Comparison of ENCODE assay signal across 7 cellular contexts in the genomic region with DNA sequence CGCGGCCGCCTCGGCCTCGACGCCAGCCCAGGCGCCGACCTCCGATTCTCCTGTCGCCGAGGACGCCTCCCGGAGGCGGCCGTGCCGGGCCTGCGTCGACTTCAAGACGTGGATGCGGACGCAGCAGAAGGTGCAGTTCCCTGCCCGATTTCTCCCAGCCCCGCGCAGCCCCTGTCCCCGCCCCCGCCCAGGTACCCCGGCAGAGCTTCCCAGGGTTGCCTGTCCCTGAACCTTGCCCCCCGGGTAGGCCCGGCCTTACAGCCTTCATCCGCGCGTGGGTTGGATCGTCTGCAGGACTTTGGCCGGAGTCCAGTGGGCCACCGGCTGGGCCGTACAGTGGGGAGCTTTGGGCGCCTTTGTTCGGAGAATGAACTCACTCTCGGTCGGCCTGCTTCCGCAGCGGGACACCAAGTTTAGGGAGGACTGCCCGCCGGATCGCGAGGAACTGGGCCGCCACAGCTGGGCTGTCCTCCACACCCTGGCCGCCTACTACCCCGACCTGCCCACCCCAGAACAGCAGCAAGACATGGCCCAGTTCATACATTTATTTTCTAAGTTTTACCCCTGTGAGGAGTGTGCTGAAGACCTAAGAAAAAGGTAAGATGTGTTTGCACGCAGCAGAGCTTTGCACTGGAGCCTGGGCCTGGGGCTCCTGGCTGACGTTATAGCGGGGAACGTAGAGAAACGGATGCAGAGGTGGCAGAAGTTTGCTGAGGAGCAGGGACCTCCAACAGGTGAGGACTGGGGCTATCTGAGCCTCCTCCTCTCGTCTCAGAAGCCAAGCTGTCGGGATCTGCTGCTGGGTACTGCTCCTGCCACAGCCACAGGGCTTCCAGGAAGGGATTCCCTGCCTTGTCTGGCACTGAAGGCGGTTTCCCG. TPM values are rescaled to one million over a fixed set of nuclear protein-coding genes. Genes with fewer than 3 reads are reported as not detected.
DNase-seq lines count a peak whose midpoint lies in the region; ATAC-seq lines count a peak whose summit lies in the region.

No MANE protein-coding gene starts in this region.

- H3K9me3 Mint-ChIP-seq in activated naive CD4-positive, alpha-beta T cell treated with anti-CD3 and anti-CD28 coated beads, Interleukin-2, amount 50 U/mL, for 72 hours, result no peaks in the 10 kb centered on the region
- no peaks in the 10 kb centered on the region for H3K9me3 Mint-ChIP-seq in stimulated activated naive B cell treated with anti-CD40 and anti-IgM and Interleukin-4, amounts not matched to agents 10 μg/mL and 1 μg/mL and 100 μg/mL, for 72 hours

- DNase-seq in activated naive CD4-positive, alpha-beta T cell treated with anti-CD3 and anti-CD28 coated beads, Interleukin-2, amount 50 U/mL, for 72 hours (ENCODE audit: low spot score in 2 of 2), result no peak
- DNase-seq in stimulated activated naive B cell treated with anti-CD40 and anti-IgM and Interleukin-4, amounts not matched to agents 10 μg/mL and 1 μg/mL and 100 μg/mL, for 72 hours, result no peak
- DNase-seq in GM19238 (ENCODE audit: insufficient read length, low spot score) (no peak), NCI-H187 (lab: John Stamatoyannopoulos, UW) (no peak)

- peaks cover 23 to 28% of the 10 kb centered on the region in 2 donors for H3K27me3 Mint-ChIP-seq in stimulated activated naive B cell treated with anti-CD40 and anti-IgM and Interleukin-4, amounts not matched to agents 10 μg/mL and 1 μg/mL and 100 μg/mL, for 72 hours

- peak overlapping the region; percentile 44 to 81 for H3K27ac Mint-ChIP-seq in activated naive CD4-positive, alpha-beta T cell treated with anti-CD3 and anti-CD28 coated beads, Interleukin-2, amount 50 U/mL, for 72 hours
- H3K27ac Mint-ChIP-seq in stimulated activated naive B cell treated with anti-CD40 and anti-IgM and Interleukin-4, amounts not matched to agents 10 μg/mL and 1 μg/mL and 100 μg/mL, for 72 hours, result peak overlapping the region; percentile 88

- peaks cover 6% of the 10 kb centered on the region in 2 donors for H3K36me3 Mint-ChIP-seq in activated naive CD4-positive, alpha-beta T cell treated with anti-CD3 and anti-CD28 coated beads, Interleukin-2, amount 50 U/mL, for 72 hours
- peaks cover 12 to 25% of the 10 kb centered on the region in 2 donors for H3K36me3 Mint-ChIP-seq in stimulated activated naive B cell treated with anti-CD40 and anti-IgM and Interleukin-4, amounts not matched to agents 10 μg/mL and 1 μg/mL and 100 μg/mL, for 72 hours

- H3K4me3 ChIP-seq in iPS-11a (ENCODE audit: low read depth, low read length), result peak overlapping the region; percentile 74

- peak overlapping the region; percentile 85 to 87 for H3K4me3 Mint-ChIP-seq in stimulated activated naive B cell treated with anti-CD40 and anti-IgM and Interleukin-4, amounts not matched to agents 10 μg/mL and 1 μg/mL and 100 μg/mL, for 72 hours

- H3K4me1 Mint-ChIP-seq in stimulated activated naive B cell treated with anti-CD40 and anti-IgM and Interleukin-4, amounts not matched to agents 10 μg/mL and 1 μg/mL and 100 μg/mL, for 72 hours, result peaks cover 47 to 70% of the 10 kb centered on the region in 2 donors

- ATAC-seq in GM18511 (IDR thresholded peaks at IDR 0.05; ENCODE audit: unreplicated experiment), result peak; percentile 9
- peak; percentile 15 for ATAC-seq in HG03045 (IDR thresholded peaks at IDR 0.05; ENCODE audit: unreplicated experiment)
- ATAC-seq in activated naive CD4-positive, alpha-beta T cell treated with anti-CD3 and anti-CD28 coated beads, Interleukin-2, amount 50 U/mL, for 72 hours, result peak; percentile 28 to 45
- peak; percentile 26 to 35 for ATAC-seq in stimulated activated naive B cell treated with anti-CD40 and anti-IgM and Interleukin-4, amounts not matched to agents 10 μg/mL and 1 μg/mL and 100 μg/mL, for 72 hours (replicated peaks)

RNA-seq across cellular contexts. Expression of gene GFER, which starts 0.6 kb away (rescaled TPM):
- 10 to 100 TPM; 19.1 to 25.0 TPM for total RNA-seq in activated naive CD4-positive, alpha-beta T cell treated with anti-CD3 and anti-CD28 coated beads, Interleukin-2, amount 50 U/mL, for 72 hours

RNA-seq across cellular contexts. Expression of gene NOXO1, which starts 3.3 kb away (rescaled TPM):
- not detected for total RNA-seq in activated naive CD4-positive, alpha-beta T cell treated with anti-CD3 and anti-CD28 coated beads, Interleukin-2, amount 50 U/mL, for 72 hours

RNA-seq across cellular contexts. Expression of gene SYNGR3, which starts 5.2 kb away (rescaled TPM):
- 1 to 10 TPM; 2.0 to 9.0 TPM for total RNA-seq in activated naive CD4-positive, alpha-beta T cell treated with anti-CD3 and anti-CD28 coated beads, Interleukin-2, amount 50 U/mL, for 72 hours

RNA-seq across cellular contexts. Expression of gene TBL3, which starts 12.7 kb away (rescaled TPM):
- total RNA-seq in activated naive CD4-positive, alpha-beta T cell treated with anti-CD3 and anti-CD28 coated beads, Interleukin-2, amount 50 U/mL, for 72 hours, result 10 to 100 TPM; 18.8 to 37.2 TPM

RNA-seq across cellular contexts. Expression of gene RNF151, which starts 17.9 kb away (rescaled TPM):
- under 1 TPM in 1 of 2 donors, not detected in 1; 0.41 TPM for total RNA-seq in activated naive CD4-positive, alpha-beta T cell treated with anti-CD3 and anti-CD28 coated beads, Interleukin-2, amount 50 U/mL, for 72 hours
